Comparison of ENCODE assay signal across 14 cellular contexts in the genomic region with DNA sequence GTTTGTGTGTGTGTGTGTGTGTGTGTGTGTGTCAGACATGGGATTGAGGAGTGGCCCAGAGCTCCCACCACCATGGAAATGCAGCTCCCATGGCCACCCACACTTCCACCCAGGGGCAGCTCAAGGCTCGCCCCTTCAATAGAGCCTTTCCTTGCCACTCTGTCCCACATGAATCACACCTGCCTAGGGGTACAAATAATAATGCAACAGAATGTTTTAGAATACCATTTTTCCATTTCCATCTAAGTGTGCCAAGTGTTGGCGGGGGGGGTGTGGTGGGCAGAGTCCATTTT. TPM values are rescaled to one million over a fixed set of nuclear protein-coding genes. Genes with fewer than 3 reads are reported as not detected.
DNase-seq lines count a peak whose midpoint lies in the region; ATAC-seq, FAIRE-seq and TF ChIP-seq lines count a peak whose summit lies in the region.
"Not testable (repeated sequence)": the region's sequence is repeated elsewhere in the genome, so short reads cannot be mapped to it uniquely, and the experiment has no call there.
"Had no signal": no experiment of that assay in that cellular context is flagged by ENCODE, and none has a peak within 500 bp of the region (broad histone marks: within the 10 kb centered on the region; RNA-seq: fewer than 3 reads in every experiment).

No MANE protein-coding gene starts in this region.

- not testable (repeated sequence) for H3K4me3 ChIP-seq in Karpas-422 (ENCODE audit: low read length); GM12878; left lung; aorta (ENCODE audit: low read length in 2 of 2)

- not testable (repeated sequence) for H3K79me2 ChIP-seq in Karpas-422 (ENCODE audit: low read length); GM12878 (ENCODE audit: control insufficient read depth, insufficient read depth, low read length)

- not testable (repeated sequence) for H3K27me3 ChIP-seq in Karpas-422 (ENCODE audit: low read length); GM12878 (replicated peaks in 1 of 2; ENCODE audit: control insufficient read depth in 2 of 2, insufficient read depth in 2 of 2, low read length in 1 of 2); left lung; aorta (ENCODE audit: control insufficient read depth in 1 of 2, insufficient read depth in 2 of 2, low read length in 1 of 2)

- TF ChIP-seq EP300 in GM12878 (IDR thresholded peaks at IDR 0.05; ENCODE audit: borderline replicate concordance in 1 of 2, control insufficient read depth in 1 of 2, low read depth in 2 of 2, low read length in 2 of 2): not testable (repeated sequence)

- not testable (repeated sequence) for H3K27ac ChIP-seq in Karpas-422 (ENCODE audit: low read length); GM12878 (ENCODE audit: control insufficient read depth, insufficient read depth); left lung; aorta (ENCODE audit: low read depth in 1 of 2, low read length in 2 of 2)

- 85% methylated on average over 2 of the region's 2 CpGs for WGBS in GM12878 (ENCODE audit: insufficient coverage, insufficient replicate concordance, low lambda C conversion rate, missing lambda C conversion rate)
- WGBS in aorta, 2 donors: 85 to 97% methylated on average over 2 of the region's 2 CpGs

- not testable (repeated sequence) for H3K9me3 ChIP-seq in Karpas-422 (ENCODE audit: low read length); GM12878 (replicated peaks; ENCODE audit: control insufficient read depth, insufficient read depth, low read length); left lung; aorta (ENCODE audit: control insufficient read depth, low read length)

- in situ Hi-C loops in GM12878 (cut with MboI): not testable (repeated sequence)

- not testable (repeated sequence) for H3K4me1 ChIP-seq in Karpas-422 (ENCODE audit: low read length); GM12878 (ENCODE audit: control insufficient read depth, insufficient read depth, low read length); left lung; aorta (ENCODE audit: control insufficient read depth in 1 of 2, insufficient read depth in 2 of 2, low read length in 2 of 2)

- not testable (repeated sequence) for H2AFZ ChIP-seq in Karpas-422 (ENCODE audit: low read length); GM12878 (ENCODE audit: control insufficient read depth, low read depth, low read length)

- RAD21 ChIA-PET in GM12878 (lab: Charles Lee; ENCODE audit: unreplicated experiment): not testable (repeated sequence)

- H3K4me2 ChIP-seq in Karpas-422 (ENCODE audit: low read depth, low read length, poor library complexity, severe bottlenecking); GM12878 (ENCODE audit: control insufficient read depth, insufficient read depth): not testable (repeated sequence)

- SMC1A ChIA-PET in GM12878 (lab: Charles Lee; ENCODE audit: uncharacterized antibody, unreplicated experiment): not testable (repeated sequence)

- CTCF ChIA-PET in GM12878 (lab: Yijun Ruan, JAX): not testable (repeated sequence)

- not testable (repeated sequence) for H4K20me1 ChIP-seq in Karpas-422 (ENCODE audit: insufficient read depth, low read depth, low read length); GM12878 (ENCODE audit: control insufficient read depth, insufficient read depth)

- peak; percentile 21 for ATAC-seq in GM18511 (IDR thresholded peaks at IDR 0.05; ENCODE audit: unreplicated experiment)
- ATAC-seq in SK-N-SH treated with all-trans-retinoic acid at 6 μM for 48 hours: peak; percentile 26; the same call in 2 of the 3 replicates
- ATAC-seq in GM12878: peak; percentile 33; the same call in 2 of the 3 replicates
- ATAC-seq in Right ventricle myocardium superior (ENCODE audit: poor library complexity): peak; percentile 42
- ATAC-seq in left lung: peak; percentile 38
- ATAC-seq in sciatic nerve: peak; percentile 38
- ATAC-seq in aorta (ENCODE audit: low FRiP score): peak; percentile 53

- not testable (repeated sequence) for TF ChIP-seq RAD21 in GM12878 (IDR thresholded peaks at IDR 0.05; ENCODE audit: insufficient read depth, low read depth, low read length)

- not testable (repeated sequence) for BruUV-seq in GM12878 (replicated peaks; lab: Mats Ljungman, UMichigan)

- H3K9ac ChIP-seq in Karpas-422 (ENCODE audit: low read length); GM12878 (ENCODE audit: control insufficient read depth, insufficient read depth, low read length): not testable (repeated sequence)

- not testable (repeated sequence) for H3K9me2 ChIP-seq in Karpas-422 (replicated peaks; ENCODE audit: insufficient read depth, low read length)

- H3K36me3 ChIP-seq in Karpas-422 (ENCODE audit: insufficient read depth, low read length); GM12878 (ENCODE audit: control insufficient read depth in 2 of 2, insufficient read depth in 2 of 2, low read length in 1 of 2); left lung; aorta (ENCODE audit: control insufficient read depth in 1 of 2, insufficient read depth in 2 of 2, low read length in 1 of 2): not testable (repeated sequence)

- FAIRE-seq in GM12878 (lab: Jason Lieb, UNC): not testable (repeated sequence)

- TF ChIP-seq POLR2A in GM12878 (IDR thresholded peaks at IDR 0.05; ENCODE audit: low read depth, low read length): not testable (repeated sequence)

- POLR2A ChIA-PET in GM12878 (lab: Charles Lee): not testable (repeated sequence)

- not testable (repeated sequence) for TF ChIP-seq CTCF in GM12878 (IDR thresholded peaks at IDR 0.05 in 2 of 3, conservative IDR thresholded peaks at IDR 0.05 in 1 of 3; ENCODE audit: control insufficient read depth in 2 of 3, extremely low read depth in 1 of 3, insufficient read depth in 1 of 3, low read depth in 3 of 3, low read length in 3 of 3); left lung (IDR thresholded peaks at IDR 0.05)

- intact Hi-C loops in GM12878 (cut with micrococcal nuclease; ENCODE audit: unreplicated experiment); Right ventricle myocardium superior (cut with DNase I); left lung (cut with DNase I); sciatic nerve (cut with DNase I); aorta (cut with DNase I): not testable (repeated sequence)

- peak; percentile 14 for DNase-seq in Karpas-422
- not testable (repeated sequence) for DNase-seq in GM12878 (ENCODE audit: low read depth, low spot score); Right ventricle myocardium superior; left lung; sciatic nerve (ENCODE audit: low spot score); aorta

RNA-seq across cellular contexts. Expression of a gene that starts 19.7 kb away (rescaled TPM):
- total RNA-seq in Karpas-422 (2014; rRNA removed; shearing (Covaris generic); ENCODE audit: low replicate concordance): not detected in 2 replicates
- 0.22 TPM in 1 of 2 replicates, not detected in the other for total RNA-seq in GM12878 (2013; cell fraction: nucleolus; rRNA removed)
- total RNA-seq in GM12878 (2014; rRNA removed) (0.11 TPM in 1 of 2 replicates, not detected in the other), GM12878 (2014; rRNA removed; fragmentation: Illumina TruSeq; extraction: Trizol) (0.04 TPM in 1 of 2 replicates, not detected in the other), GM12878 (2021) (not detected in 2 replicates), Right ventricle myocardium superior (not detected), left lung (not detected), sciatic nerve (0.22 TPM), aorta (under 1 TPM; 0.16 to 0.39 TPM)
- polyA plus RNA-seq in GM12878 (2011; ENCODE audit: low read depth): 0.16 TPM
- polyA plus RNA-seq in GM12878 (2011; rRNA removed) (not detected in 2 replicates), GM12878 (2014; fragmentation: Illumina TruSeq; extraction: Trizol) (0.04 TPM in 1 of 2 replicates, not detected in the other), GM12878 (2014; fragmentation: Nextera tagmentation; extraction: Ambion mirVana) (under 1 TPM; 0.05 to 0.10 TPM), GM12878 (2014; rRNA removed) (0.06 and 0.44 TPM in 2 replicates), GM12878 (2016; fragmentation: Nextera tagmentation; extraction: Ambion mirVana) (under 1 TPM; 0.05 to 0.24 TPM), aorta (under 1 TPM; 0.50 to 0.59 TPM)
- not detected in 2 replicates for polyA plus RNA-seq in GM12878 (2011; cell fraction: cytosol; rRNA removed)
- polyA plus RNA-seq in GM12878 (2011; cell fraction: nucleus; rRNA removed): not detected in 2 replicates
- 0.20 and 0.25 TPM in 2 replicates for polyA plus RNA-seq in GM12878 (2012)
- polyA minus RNA-seq in GM12878 (2011; rRNA and poly(A)+ RNA removed): not detected in 2 replicates
- not detected in 2 replicates for polyA minus RNA-seq in GM12878 (2011; cell fraction: cytosol; rRNA and poly(A)+ RNA removed)
- polyA minus RNA-seq in GM12878 (2011; cell fraction: nucleus; rRNA and poly(A)+ RNA removed): 0.10 TPM in 1 of 2 replicates, not detected in the other
- total RNA-seq: CD4-positive, alpha-beta memory T cell; H4; HFFc6; HT1080 had no signal
- polyA plus RNA-seq: AG04450, CD14-positive monocyte had no signal

RNA-seq across cellular contexts. Expression of a gene that starts 23.3 kb away (rescaled TPM):
- total RNA-seq in Karpas-422 (2014; rRNA removed; shearing (Covaris generic); ENCODE audit: low replicate concordance): not detected in 2 replicates
- total RNA-seq in GM12878 (2013; cell fraction: nucleolus; rRNA removed): 11.0 and 12.1 TPM in 2 replicates
- total RNA-seq in GM12878 (2014; rRNA removed) (6.9 and 7.6 TPM in 2 replicates), GM12878 (2014; rRNA removed; fragmentation: Illumina TruSeq; extraction: Trizol) (6.1 and 6.5 TPM in 2 replicates), GM12878 (2021) (15.8 and 17.2 TPM in 2 replicates), Right ventricle myocardium superior (1.6 TPM), left lung (10 to 100 TPM; 23.9 to 32.3 TPM), sciatic nerve (12.8 TPM), aorta (10 to 100 TPM in 1 of 2 donors, 1 to 10 TPM in 1; 9.0 to 14.5 TPM)
- 3.3 TPM for polyA plus RNA-seq in GM12878 (2011; ENCODE audit: low read depth)
- polyA plus RNA-seq in GM12878 (2011; rRNA removed) (3.2 and 4.2 TPM in 2 replicates), GM12878 (2014; fragmentation: Illumina TruSeq; extraction: Trizol) (8.3 and 11.0 TPM in 2 replicates), GM12878 (2014; fragmentation: Nextera tagmentation; extraction: Ambion mirVana) (1 to 10 TPM; 1.6 to 3.1 TPM), GM12878 (2014; rRNA removed) (11.7 and 14.3 TPM in 2 replicates), GM12878 (2016; fragmentation: Nextera tagmentation; extraction: Ambion mirVana) (1 to 10 TPM; 8.0 to 9.5 TPM), aorta (1 to 10 TPM; 2.5 to 9.1 TPM)
- 5.9 and 6.3 TPM in 2 replicates for polyA plus RNA-seq in GM12878 (2011; cell fraction: cytosol; rRNA removed)
- 10.7 and 11.0 TPM in 2 replicates for polyA plus RNA-seq in GM12878 (2011; cell fraction: nucleus; rRNA removed)
- 4.7 and 5.2 TPM in 2 replicates for polyA plus RNA-seq in GM12878 (2012)
- 8.8 and 10.4 TPM in 2 replicates for polyA minus RNA-seq in GM12878 (2011; rRNA and poly(A)+ RNA removed)
- polyA minus RNA-seq in GM12878 (2011; cell fraction: cytosol; rRNA and poly(A)+ RNA removed): 2.0 and 2.4 TPM in 2 replicates
- 7.7 and 14.2 TPM in 2 replicates for polyA minus RNA-seq in GM12878 (2011; cell fraction: nucleus; rRNA and poly(A)+ RNA removed)
- total RNA-seq: HFFc6 had no signal
